13 cellular contexts compared by ENCODE assay signal in the genomic region with DNA sequence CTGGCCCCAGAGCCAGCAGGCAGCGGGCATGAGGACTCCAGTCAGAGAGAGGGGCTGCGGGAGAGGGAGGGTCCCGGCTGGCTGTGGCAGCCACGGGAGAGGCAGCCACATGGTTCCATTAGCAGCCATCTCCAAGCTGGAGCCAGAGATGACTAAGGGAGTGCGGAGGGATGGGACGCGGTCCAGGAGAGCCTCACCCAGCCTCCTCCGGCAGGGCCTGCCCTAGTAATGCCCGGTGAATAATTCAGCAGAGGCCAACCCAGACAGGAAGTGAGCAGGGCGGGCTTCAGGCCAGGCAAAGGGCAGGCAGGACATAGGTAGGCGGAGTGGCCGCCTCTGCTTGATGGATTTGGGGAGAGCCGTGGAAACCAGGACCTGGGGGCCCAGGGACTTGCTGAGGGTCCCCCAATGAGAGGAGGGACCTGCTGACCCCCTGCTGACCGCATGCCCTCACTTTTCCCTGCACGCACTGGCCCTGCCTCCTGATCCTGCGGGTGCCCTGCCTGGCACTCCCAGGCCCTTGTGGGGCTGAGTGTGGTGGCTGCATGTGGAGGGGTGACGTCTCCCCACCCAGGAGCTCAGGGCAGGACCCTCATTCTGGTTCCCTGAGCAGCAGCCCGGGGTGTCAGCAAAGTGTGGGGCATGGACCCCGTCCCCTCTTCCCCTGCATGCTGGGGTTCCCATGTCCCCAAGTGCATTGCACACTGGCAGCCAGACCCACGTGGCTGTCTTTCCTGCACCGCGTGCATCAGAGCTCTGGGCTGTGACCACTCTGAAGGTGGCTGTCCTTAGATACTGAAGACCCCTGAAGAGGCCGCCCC. TPM values are rescaled to one million over a fixed set of nuclear protein-coding genes. Genes with fewer than 3 reads are reported as not detected.
DNase-seq lines count a peak whose midpoint lies in the region; ATAC-seq and TF ChIP-seq lines count a peak whose summit lies in the region.
"Had no signal": no experiment of that assay in that cellular context is flagged by ENCODE, and none has a peak within 500 bp of the region (broad histone marks: within the 10 kb centered on the region; RNA-seq: fewer than 3 reads in every experiment).

No MANE protein-coding gene starts in this region.

- H3K27ac ChIP-seq in left lung, result no peak overlapping the region
- H3K27ac ChIP-seq: BLaER1 treated with 17β-estradiol and CSF1 and Interleukin-3, amounts not matched to agents 10 nM and 100 nM had no signal

- intact Hi-C loops in left lung (cut with DNase I), result no loop called here

- peak; percentile 62 for ATAC-seq in left lung
- ATAC-seq in GM19328 (IDR thresholded peaks at IDR 0.05; ENCODE audit: unreplicated experiment), result no peak
- ATAC-seq: activated CD8-positive, alpha-beta T cell treated with anti-CD3 and anti-CD28 coated beads for 36 hours had no signal

- DNase-seq in AG20443 (ENCODE audit: low spot score) (peak; percentile 95), LHCN-M2 (ENCODE audit: low read depth) (peak; percentile 66), choroid plexus epithelial cell (ENCODE audit: low read depth) (peak; percentile 9), left lung (peak in 1 of 2 donors; percentile 77), NCI-H2107 (lab: John Stamatoyannopoulos, UW) (no peak), mesenteric fat pad (ENCODE audit: low spot score) (no peak), DMS 273 (lab: John Stamatoyannopoulos, UW; ENCODE audit: unreplicated experiment) (no peak)
- DNase-seq: activated CD8-positive, alpha-beta T cell treated with anti-CD3 and anti-CD28 coated beads for 36 hours; activated naive CD8-positive, alpha-beta T cell treated with anti-CD3 and anti-CD28 coated beads, Interleukin-2, amount 10 ng/mL, durations not matched to agents 7 days and 5 days; KBM-7; naive B cell had no signal

- H3K4me3 ChIP-seq in choroid plexus epithelial cell (ENCODE audit: low read depth, low read length) (no peak overlapping the region), left lung (no peak overlapping the region)
- H3K4me3 ChIP-seq: BLaER1 treated with 17β-estradiol and CSF1 and Interleukin-3, amounts not matched to agents 10 nM and 100 nM had no signal

- H3K4me1 ChIP-seq in left lung, result peaks cover 0 to 14% of the 10 kb centered on the region in 2 donors

- H3K27me3 ChIP-seq in left lung, result peaks cover 0 to 72% of the 10 kb centered on the region in 2 donors

- no peaks in the 10 kb centered on the region for H3K36me3 ChIP-seq in left lung
- H3K36me3 ChIP-seq: BLaER1 treated with 17β-estradiol and CSF1 and Interleukin-3, amounts not matched to agents 10 nM and 100 nM had no signal

- no peaks in the 10 kb centered on the region for H3K9me3 ChIP-seq in left lung

- TF ChIP-seq CTCF in choroid plexus epithelial cell (conservative IDR thresholded peaks at IDR 0.05; ENCODE audit: low read depth, low read length) (no peak), left lung (IDR thresholded peaks at IDR 0.05) (no peak)

RNA-seq across cellular contexts. Expression of a gene that starts 51.8 kb away (rescaled TPM):
- total RNA-seq in LHCN-M2 (2014; rRNA removed), result 0.06 and 0.17 TPM in 2 replicates
- 0.04 TPM for polyA plus RNA-seq in LHCN-M2 (2012)
- total RNA-seq in left lung, result 10 to 100 TPM; 11.5 to 47.2 TPM
- 44.4 TPM for total RNA-seq in mesenteric fat pad

Comparison
In these comparisons a context has a peak if more than half of its experiments do, and no peak if none do; other contexts are left out.
1. DNase-seq: peak in AG20443 (single experiment), LHCN-M2 (single experiment) and choroid plexus epithelial cell (single experiment); none in NCI-H2107 (single experiment), mesenteric fat pad (single experiment) and DMS 273 (single experiment).
2. RNA of a gene that starts 51.8 kb away (total RNA-seq): 11.5 to 47.2 TPM in left lung and 44.4 TPM in mesenteric fat pad (single experiment); 0.06 to 0.17 TPM in LHCN-M2; every median in the first group is over 10 times any median in the second.